3 cellular contexts compared by ENCODE assay signal in the genomic region with DNA sequence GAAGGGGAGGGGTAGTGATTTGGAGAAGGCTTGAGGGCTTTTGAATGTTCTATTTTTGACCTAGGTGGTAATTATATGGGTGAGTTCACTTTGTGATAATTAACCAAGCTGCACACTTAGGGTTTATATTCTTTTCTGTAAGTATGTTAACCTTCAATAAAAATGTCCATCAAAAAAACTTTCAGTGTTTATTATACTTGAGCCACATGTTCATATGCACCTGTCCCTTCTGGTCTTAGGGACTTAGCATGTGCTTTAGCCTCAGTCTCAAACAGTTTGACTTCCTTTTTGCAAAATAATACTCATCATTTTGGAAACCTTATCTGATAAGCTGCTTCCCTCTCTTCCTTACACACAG.
TF ChIP-seq lines count a peak whose summit lies in the region.

No MANE protein-coding gene starts in this region.

TF ChIP-seq in liver, 16 proteins besides CTCF, POLR2A, EP300 and RAD21:
- TF ChIP-seq, protein P1, sequence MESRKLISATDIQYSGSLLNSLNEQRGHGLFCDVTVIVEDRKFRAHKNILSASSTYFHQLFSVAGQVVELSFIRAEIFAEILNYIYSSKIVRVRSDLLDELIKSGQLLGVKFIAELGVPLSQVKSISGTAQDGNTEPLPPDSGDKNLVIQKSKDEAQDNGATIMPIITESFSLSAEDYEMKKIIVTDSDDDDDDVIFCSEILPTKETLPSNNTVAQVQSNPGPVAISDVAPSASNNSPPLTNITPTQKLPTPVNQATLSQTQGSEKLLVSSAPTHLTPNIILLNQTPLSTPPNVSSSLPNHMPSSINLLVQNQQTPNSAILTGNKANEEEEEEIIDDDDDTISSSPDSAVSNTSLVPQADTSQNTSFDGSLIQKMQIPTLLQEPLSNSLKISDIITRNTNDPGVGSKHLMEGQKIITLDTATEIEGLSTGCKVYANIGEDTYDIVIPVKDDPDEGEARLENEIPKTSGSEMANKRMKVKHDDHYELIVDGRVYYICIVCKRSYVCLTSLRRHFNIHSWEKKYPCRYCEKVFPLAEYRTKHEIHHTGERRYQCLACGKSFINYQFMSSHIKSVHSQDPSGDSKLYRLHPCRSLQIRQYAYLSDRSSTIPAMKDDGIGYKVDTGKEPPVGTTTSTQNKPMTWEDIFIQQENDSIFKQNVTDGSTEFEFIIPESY (IDR thresholded peaks at IDR 0.05), result no peak
- TF ChIP-seq NR2F2 (IDR thresholded peaks at IDR 0.05) (no peak), HNF4A (conservative IDR thresholded peaks at IDR 0.05) (no peak), REST (IDR thresholded peaks at IDR 0.05) (no peak), SP1 (IDR thresholded peaks at IDR 0.05) (no peak), HNF4G (IDR thresholded peaks at IDR 0.05) (no peak), FOXA2 (IDR thresholded peaks at IDR 0.05) (no peak), YY1 (IDR thresholded peaks at IDR 0.05) (no peak), FOXA1 (IDR thresholded peaks at IDR 0.05) (no peak), JUND (IDR thresholded peaks at IDR 0.05) (no peak), GABPA (IDR thresholded peaks at IDR 0.05 in 1 of 2, conservative IDR thresholded peaks at IDR 0.05 in 1 of 2) (no peak), ATF3 (IDR thresholded peaks at IDR 0.05) (no peak), EGR1 (IDR thresholded peaks at IDR 0.05; ENCODE audit: low read depth in 2 of 2) (no peak), TAF1 (conservative IDR thresholded peaks at IDR 0.05) (no peak)
- TF ChIP-seq, protein P2, sequence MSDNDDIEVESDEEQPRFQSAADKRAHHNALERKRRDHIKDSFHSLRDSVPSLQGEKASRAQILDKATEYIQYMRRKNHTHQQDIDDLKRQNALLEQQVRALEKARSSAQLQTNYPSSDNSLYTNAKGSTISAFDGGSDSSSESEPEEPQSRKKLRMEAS (IDR thresholded peaks at IDR 0.05), result no peak

TF ChIP-seq in HepG2, 621 proteins besides CTCF, POLR2A, EP300 and RAD21:
- no peak for TF ChIP-seq KDM5A (IDR thresholded peaks at IDR 0.05; ENCODE audit: borderline replicate concordance, low read length)
- TF ChIP-seq NFE2 (CRISPR knock-in tag; IDR thresholded peaks at IDR 0.05), result no peak
- TF ChIP-seq HHEX (CRISPR knock-in tag; IDR thresholded peaks at IDR 0.05), result no peak
- no peak for TF ChIP-seq ZNF275 (CRISPR knock-in tag; IDR thresholded peaks at IDR 0.05; ENCODE audit: borderline replicate concordance)
- no peak for TF ChIP-seq ZSCAN31 (CRISPR knock-in tag; IDR thresholded peaks at IDR 0.05; ENCODE audit: low read depth)
- TF ChIP-seq ZNF605 (CRISPR knock-in tag; IDR thresholded peaks at IDR 0.05), result no peak
- TF ChIP-seq ZNF577 (CRISPR knock-in tag; IDR thresholded peaks at IDR 0.05; ENCODE audit: borderline replicate concordance, low read depth), result no peak

TF ChIP-seq in GM12878, 131 proteins besides CTCF, POLR2A, EP300 and RAD21:
- TF ChIP-seq MYB (IDR thresholded peaks at IDR 0.05; ENCODE audit: borderline replicate concordance, low read depth, low read length) (no peak), PAX8 (IDR thresholded peaks at IDR 0.05) (no peak), BMI1 (IDR thresholded peaks at IDR 0.05; ENCODE audit: borderline replicate concordance) (no peak), PAX5 (IDR thresholded peaks at IDR 0.05; ENCODE audit: borderline replicate concordance, low read depth, low read length) (no peak), NFXL1 (IDR thresholded peaks at IDR 0.05; ENCODE audit: borderline replicate concordance) (no peak), GABPA (IDR thresholded peaks at IDR 0.05; ENCODE audit: low read depth) (no peak), CHD1 (IDR thresholded peaks at IDR 0.05; ENCODE audit: low read depth, low read length) (no peak), SIN3A (IDR thresholded peaks at IDR 0.05; ENCODE audit: low read depth, low read length) (no peak), JUNB (IDR thresholded peaks at IDR 0.05) (no peak)
- TF ChIP-seq, protein P3, sequence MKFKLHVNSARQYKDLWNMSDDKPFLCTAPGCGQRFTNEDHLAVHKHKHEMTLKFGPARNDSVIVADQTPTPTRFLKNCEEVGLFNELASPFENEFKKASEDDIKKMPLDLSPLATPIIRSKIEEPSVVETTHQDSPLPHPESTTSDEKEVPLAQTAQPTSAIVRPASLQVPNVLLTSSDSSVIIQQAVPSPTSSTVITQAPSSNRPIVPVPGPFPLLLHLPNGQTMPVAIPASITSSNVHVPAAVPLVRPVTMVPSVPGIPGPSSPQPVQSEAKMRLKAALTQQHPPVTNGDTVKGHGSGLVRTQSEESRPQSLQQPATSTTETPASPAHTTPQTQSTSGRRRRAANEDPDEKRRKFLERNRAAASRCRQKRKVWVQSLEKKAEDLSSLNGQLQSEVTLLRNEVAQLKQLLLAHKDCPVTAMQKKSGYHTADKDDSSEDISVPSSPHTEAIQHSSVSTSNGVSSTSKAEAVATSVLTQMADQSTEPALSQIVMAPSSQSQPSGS (IDR thresholded peaks at IDR 0.05; ENCODE audit: low read length), result no peak
